In genomic region chr2:231687961-231688360, GRCh38 we compare ENCODE assay signal across 11 cellular contexts. TPM values are rescaled to one million over a fixed set of nuclear protein-coding genes. Genes with fewer than 3 reads are reported as not detected.
DNase-seq lines count a peak whose midpoint lies in the region; ATAC-seq, FAIRE-seq and TF ChIP-seq lines count a peak whose summit lies in the region.
"Had no signal": no experiment of that assay in that cellular context is flagged by ENCODE, and none has a peak within 500 bp of the region (broad histone marks: within the 10 kb centered on the region; RNA-seq: fewer than 3 reads in every experiment).

No MANE protein-coding gene starts in this region.

- H2BK120ac ChIP-seq in mesendoderm (ENCODE audit: low read depth, low read length): no peak overlapping the region

- peak overlapping the region; percentile 87 for H3K4ac ChIP-seq in mesendoderm (ENCODE audit: low read depth, low read length)

- H3K9ac ChIP-seq in BLaER1 (peak overlapping the region; percentile 99), HUES6 (ENCODE audit: low read length) (peak overlapping the region; percentile 76), GM12878 (ENCODE audit: control insufficient read depth, insufficient read depth, low read length) (no peak overlapping the region), mesendoderm (ENCODE audit: low read length) (no peak overlapping the region)
- H3K9ac ChIP-seq: GM23248 had no signal

- peak overlapping the region; percentile 100 for H3K27ac ChIP-seq in BLaER1
- no peak overlapping the region for H3K27ac ChIP-seq in HUES6 (ENCODE audit: low read depth, low read length)
- no peak overlapping the region for H3K27ac ChIP-seq in GM12878 (ENCODE audit: control insufficient read depth, insufficient read depth)
- no peak overlapping the region for H3K27ac ChIP-seq in mesendoderm (ENCODE audit: low read depth, low read length)
- H3K27ac ChIP-seq: GM23248 had no signal

- H4K8ac ChIP-seq in mesendoderm (ENCODE audit: low read depth, low read length): no peak overlapping the region

- no TSS peak for BruUV-seq in GM12878 (replicated peaks; lab: Mats Ljungman, UMichigan)

- H4K20me1 ChIP-seq in BLaER1 (no peaks in the 10 kb centered on the region), GM12878 (ENCODE audit: control insufficient read depth, insufficient read depth) (no peaks in the 10 kb centered on the region)

- no peak for TF ChIP-seq CTCF in GM12878 (IDR thresholded peaks at IDR 0.05 in 2 of 3, conservative IDR thresholded peaks at IDR 0.05 in 1 of 3; ENCODE audit: control insufficient read depth in 2 of 3, extremely low read depth in 1 of 3, insufficient read depth in 1 of 3, low read depth in 3 of 3, low read length in 3 of 3)

- H2AK5ac ChIP-seq in mesendoderm (ENCODE audit: low read length): peak overlapping the region; percentile 98

- H3K4me3 ChIP-seq in BLaER1 (peak overlapping the region; percentile 85; the same call in 1 of the 2 replicates), HUES6 (ENCODE audit: low read depth, low read length) (peak overlapping the region; percentile 47; the same call in 1 of the 2 replicates), GM12878 (no peak overlapping the region), mesendoderm (ENCODE audit: low read length) (no peak overlapping the region)
- H3K4me3 ChIP-seq: GM23248, mucosa of descending colon had no signal

- intact Hi-C loops in GM12878 (cut with micrococcal nuclease; ENCODE audit: unreplicated experiment) (loop anchor here (1.0 kb wide), 1 partner anchor 26 kb away; no protein-coding TSS in a partner anchor), left cardiac atrium (cut with DNase I) (no loop called here)

- SMC1A ChIA-PET in GM12878 (lab: Charles Lee; ENCODE audit: uncharacterized antibody, unreplicated experiment): interaction anchor here (1.9 to 2.9 kb wide), 2 partner anchors 10 to 26 kb away, joined by 6 to 33 read pairs; no protein-coding TSS in a partner anchor

- TF ChIP-seq POLR2A in GM12878 (IDR thresholded peaks at IDR 0.05; ENCODE audit: low read depth, low read length): no peak
- TF ChIP-seq POLR2A in H54 (IDR thresholded peaks at IDR 0.05; ENCODE audit: low read depth, low read length): no peak

- no peak for TF ChIP-seq EP300 in GM12878 (IDR thresholded peaks at IDR 0.05; ENCODE audit: borderline replicate concordance in 1 of 2, control insufficient read depth in 1 of 2, low read depth in 2 of 2, low read length in 2 of 2)

- H3K36me3 ChIP-seq in BLaER1 (no peaks in the 10 kb centered on the region), HUES6 (ENCODE audit: control insufficient read depth, insufficient read depth, low read length) (no peaks in the 10 kb centered on the region), GM12878 (ENCODE audit: control insufficient read depth in 2 of 2, insufficient read depth in 2 of 2, low read length in 1 of 2) (no peaks in the 10 kb centered on the region), mesendoderm (ENCODE audit: control insufficient read depth, insufficient read depth, low read length) (no peaks in the 10 kb centered on the region)

- POLR2A ChIA-PET in GM12878 (lab: Charles Lee): interaction anchor here (1.0 to 1.4 kb wide), 3 partner anchors 16 to 26 kb away, joined by 3 to 4 read pairs (median 3); no protein-coding TSS in a partner anchor

- H3K4me1 ChIP-seq in BLaER1: peaks cover 78% of the 10 kb centered on the region
- H3K4me1 ChIP-seq in HUES6 (ENCODE audit: control insufficient read depth, insufficient read depth, low read length): peaks cover 37% of the 10 kb centered on the region
- H3K4me1 ChIP-seq in GM12878 (ENCODE audit: control insufficient read depth, insufficient read depth, low read length): peaks cover 4% of the 10 kb centered on the region
- H3K4me1 ChIP-seq in mesendoderm (ENCODE audit: control insufficient read depth, low read depth, low read length): peaks cover 6% of the 10 kb centered on the region

- RAD21 ChIA-PET in GM12878 (lab: Charles Lee; ENCODE audit: unreplicated experiment): interaction anchor here (1.0 to 24.6 kb wide), 3 partner anchors 10 to 97 kb away, joined by 3 to 463 read pairs (median 4); no protein-coding TSS in a partner anchor

- no peak for TF ChIP-seq RAD21 in GM12878 (IDR thresholded peaks at IDR 0.05; ENCODE audit: insufficient read depth, low read depth, low read length)

- H4K5ac ChIP-seq in mesendoderm (ENCODE audit: low read length): no peak overlapping the region

- CTCF ChIA-PET in GM12878 (lab: Yijun Ruan, JAX): interaction anchor here (1.2 to 22.2 kb wide), 9 partner anchors 11 to 208 kb away, joined by 3 to 811 read pairs (median 12); partner anchors contain the start of gene PTMA

- in situ Hi-C loops in GM12878 (cut with MboI): no loop called here

- no peaks in the 10 kb centered on the region for H3K9me3 ChIP-seq in BLaER1
- H3K9me3 ChIP-seq in HUES6 (ENCODE audit: control insufficient read depth, insufficient read depth, low read depth, low read length): no peaks in the 10 kb centered on the region
- no peaks in the 10 kb centered on the region for H3K9me3 ChIP-seq in GM12878 (replicated peaks; ENCODE audit: control insufficient read depth, insufficient read depth, low read length)
- H3K9me3 ChIP-seq: mucosa of descending colon had no signal

- no peak overlapping the region; the same call in 1 of the 2 replicates for H2AFZ ChIP-seq in GM12878 (ENCODE audit: control insufficient read depth, low read depth, low read length)
- H2AFZ ChIP-seq: GM23248 had no signal

- peak; percentile 61 for FAIRE-seq in GM12878 (lab: Jason Lieb, UNC)
- no peak for FAIRE-seq in H54 (lab: Jason Lieb, UNC)

- ATAC-seq in GM12878 (no peak), left cardiac atrium (no peak), HG02759 (IDR thresholded peaks at IDR 0.05; ENCODE audit: unreplicated experiment) (no peak)

- H2BK15ac ChIP-seq in mesendoderm (replicated peaks; ENCODE audit: low read depth): no peak overlapping the region

- no peaks in the 10 kb centered on the region for H3K79me1 ChIP-seq in mesendoderm (ENCODE audit: low read length)

- no peak overlapping the region for H3K23ac ChIP-seq in mesendoderm (ENCODE audit: low read length)

- WGBS in GM12878 (ENCODE audit: insufficient coverage, insufficient replicate concordance, low lambda C conversion rate, missing lambda C conversion rate): 71% methylated on average over 4 of the region's 4 CpGs
- WGBS in mesendoderm (ENCODE audit: extremely low coverage, insufficient coverage, low lambda C conversion rate): no CpG with 5 or more reads among the region's 4 CpGs

- H3K27me3 ChIP-seq in BLaER1 (no peaks in the 10 kb centered on the region), HUES6 (ENCODE audit: control insufficient read depth, insufficient read depth, low read length) (no peaks in the 10 kb centered on the region), GM12878 (replicated peaks in 1 of 2; ENCODE audit: control insufficient read depth in 2 of 2, insufficient read depth in 2 of 2, low read length in 1 of 2) (no peaks in the 10 kb centered on the region), mesendoderm (ENCODE audit: insufficient read depth, low read length, poor library complexity) (no peaks in the 10 kb centered on the region)

- H3K56ac ChIP-seq in mesendoderm (ENCODE audit: low read length): peak overlapping the region; percentile 94

- H3K79me2 ChIP-seq in GM12878 (ENCODE audit: control insufficient read depth, insufficient read depth, low read length) (no peaks in the 10 kb centered on the region), mesendoderm (ENCODE audit: control insufficient read depth, insufficient read depth, low read length) (no peaks in the 10 kb centered on the region)

- H3K4me2 ChIP-seq in BLaER1: peak overlapping the region; percentile 99
- H3K4me2 ChIP-seq in GM12878 (ENCODE audit: control insufficient read depth, insufficient read depth): peak overlapping the region; percentile 84; the same call in 1 of the 2 replicates
- H3K4me2 ChIP-seq in mesendoderm (ENCODE audit: low read length): no peak overlapping the region

- no peak overlapping the region for H2BK5ac ChIP-seq in mesendoderm (ENCODE audit: low read length)

- no peak overlapping the region for H3K18ac ChIP-seq in mesendoderm (ENCODE audit: low read length)

- no peak for DNase-seq in GM12878 (ENCODE audit: low read depth, low spot score)
- DNase-seq in mesendoderm: no peak
- no peak for DNase-seq in left cardiac atrium
- DNase-seq in NCI-H2029 (lab: John Stamatoyannopoulos, UW): no peak
- DNase-seq in H54 (ENCODE audit: insufficient read length, low spot score): no peak
- DNase-seq: DMS79, GM23248 had no signal

TF ChIP-seq in GM12878, 131 proteins besides CTCF, POLR2A, EP300 and RAD21 (continues in another document):
- TF ChIP-seq NR2F1 (conservative IDR thresholded peaks at IDR 0.05): no peak
- no peak for TF ChIP-seq SIN3A (IDR thresholded peaks at IDR 0.05; ENCODE audit: low read depth, low read length)

RNA-seq across cellular contexts. Expression of gene PTMA, which starts 20.4 kb away (rescaled TPM):
- 157 and 167 TPM in 2 replicates for total RNA-seq in GM12878 (2013; cell fraction: nucleolus; rRNA removed)
- total RNA-seq in GM12878 (2014; rRNA removed): 1,683 and 1,891 TPM in 2 replicates
- total RNA-seq in GM12878 (2014; rRNA removed; fragmentation: Illumina TruSeq; extraction: Trizol): 3,682 and 3,944 TPM in 2 replicates
- 2,403 and 2,413 TPM in 2 replicates for total RNA-seq in GM12878 (2021)
- polyA plus RNA-seq in GM12878 (2011; ENCODE audit: low read depth): 1,103 TPM
- polyA plus RNA-seq in GM12878 (2011; rRNA removed): 1,144 and 1,534 TPM in 2 replicates
- polyA plus RNA-seq in GM12878 (2011; cell fraction: cytosol; rRNA removed): 791 and 1,273 TPM in 2 replicates
- polyA plus RNA-seq in GM12878 (2011; cell fraction: nucleus; rRNA removed): 515 and 1,224 TPM in 2 replicates
- polyA plus RNA-seq in GM12878 (2012): 2,072 and 2,223 TPM in 2 replicates
- 2,851 and 4,022 TPM in 2 replicates for polyA plus RNA-seq in GM12878 (2014; fragmentation: Illumina TruSeq; extraction: Trizol)
- 1,000 to 10,000 TPM; 3,548 to 5,018 TPM for polyA plus RNA-seq in GM12878 (2014; fragmentation: Nextera tagmentation; extraction: Ambion mirVana)
- 2,120 and 2,624 TPM in 2 replicates for polyA plus RNA-seq in GM12878 (2014; rRNA removed)
- 1,000 to 10,000 TPM; 3,379 to 3,894 TPM for polyA plus RNA-seq in GM12878 (2016; fragmentation: Nextera tagmentation; extraction: Ambion mirVana)
- 163 and 293 TPM in 2 replicates for polyA minus RNA-seq in GM12878 (2011; rRNA and poly(A)+ RNA removed)
- 590 and 681 TPM in 2 replicates for polyA minus RNA-seq in GM12878 (2011; cell fraction: cytosol; rRNA and poly(A)+ RNA removed)
- 194 and 317 TPM in 2 replicates for polyA minus RNA-seq in GM12878 (2011; cell fraction: nucleus; rRNA and poly(A)+ RNA removed)
- 4,557 TPM for polyA plus RNA-seq in mesendoderm (2013, experiment 1 of 2)
- polyA plus RNA-seq in mesendoderm (2013, experiment 2 of 2): 4,676 TPM
- total RNA-seq in left cardiac atrium: 100 to 1,000 TPM; 343 to 402 TPM

Comparison
In these comparisons a context has a peak if more than half of its experiments do, and no peak if none do; other contexts are left out.
1. H3K4me3 ChIP-seq: peak in BLaER1 (single experiment) and HUES6 (single experiment); none in GM12878 (single experiment) and mesendoderm (single experiment).
2. H3K9ac ChIP-seq: peak in BLaER1 (single experiment) and HUES6 (single experiment); none in GM12878 (single experiment) and mesendoderm (single experiment).